In the genomic region with DNA sequence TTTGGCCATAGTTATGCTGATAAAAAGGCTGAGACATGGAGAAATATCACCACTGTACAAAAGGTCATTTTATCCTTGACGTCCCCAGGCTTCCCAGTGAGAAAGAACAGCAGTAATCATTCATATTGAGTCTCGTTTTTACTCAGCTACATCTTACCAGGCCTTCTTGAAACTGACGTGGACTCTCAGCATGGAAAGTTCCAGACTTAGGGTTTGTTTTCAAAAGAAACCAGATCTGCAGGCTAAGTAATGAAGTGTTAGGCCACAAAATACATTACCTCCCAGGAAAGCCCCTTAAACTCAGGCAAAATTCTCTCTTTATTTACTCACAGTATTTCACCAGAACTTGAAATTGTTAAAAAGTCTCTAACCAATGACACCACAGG, we compare ENCODE assay signal across 1 cellular context.
TF ChIP-seq lines count a peak whose summit lies in the region.

No MANE protein-coding gene starts in this region.

TF ChIP-seq in GM12878, 131 proteins besides CTCF, POLR2A, EP300 and RAD21 (continued from another document and continues in another):
- TF ChIP-seq, protein P1, sequence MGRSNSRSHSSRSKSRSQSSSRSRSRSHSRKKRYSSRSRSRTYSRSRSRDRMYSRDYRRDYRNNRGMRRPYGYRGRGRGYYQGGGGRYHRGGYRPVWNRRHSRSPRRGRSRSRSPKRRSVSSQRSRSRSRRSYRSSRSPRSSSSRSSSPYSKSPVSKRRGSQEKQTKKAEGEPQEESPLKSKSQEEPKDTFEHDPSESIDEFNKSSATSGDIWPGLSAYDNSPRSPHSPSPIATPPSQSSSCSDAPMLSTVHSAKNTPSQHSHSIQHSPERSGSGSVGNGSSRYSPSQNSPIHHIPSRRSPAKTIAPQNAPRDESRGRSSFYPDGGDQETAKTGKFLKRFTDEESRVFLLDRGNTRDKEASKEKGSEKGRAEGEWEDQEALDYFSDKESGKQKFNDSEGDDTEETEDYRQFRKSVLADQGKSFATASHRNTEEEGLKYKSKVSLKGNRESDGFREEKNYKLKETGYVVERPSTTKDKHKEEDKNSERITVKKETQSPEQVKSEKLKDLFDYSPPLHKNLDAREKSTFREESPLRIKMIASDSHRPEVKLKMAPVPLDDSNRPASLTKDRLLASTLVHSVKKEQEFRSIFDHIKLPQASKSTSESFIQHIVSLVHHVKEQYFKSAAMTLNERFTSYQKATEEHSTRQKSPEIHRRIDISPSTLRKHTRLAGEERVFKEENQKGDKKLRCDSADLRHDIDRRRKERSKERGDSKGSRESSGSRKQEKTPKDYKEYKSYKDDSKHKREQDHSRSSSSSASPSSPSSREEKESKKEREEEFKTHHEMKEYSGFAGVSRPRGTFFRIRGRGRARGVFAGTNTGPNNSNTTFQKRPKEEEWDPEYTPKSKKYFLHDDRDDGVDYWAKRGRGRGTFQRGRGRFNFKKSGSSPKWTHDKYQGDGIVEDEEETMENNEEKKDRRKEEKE (IDR thresholded peaks at IDR 0.05), result no peak
- TF ChIP-seq TCF12 (IDR thresholded peaks at IDR 0.05; ENCODE audit: low read depth, low read length) (peak; percentile 52; the same call in 1 of the 2 replicates), ESRRA (IDR thresholded peaks at IDR 0.05; ENCODE audit: low read length) (no peak), RUNX3 (IDR thresholded peaks at IDR 0.05; ENCODE audit: low read length) (peak; percentile 88), ETV6 (conservative IDR thresholded peaks at IDR 0.05 in 1 of 2, IDR thresholded peaks at IDR 0.05 in 1 of 2; ENCODE audit: borderline replicate concordance in 1 of 2, low read depth in 1 of 2) (peak in 1 of 2 experiments; percentile 93; a peak in 2 of 4 replicates), ZBED1 (IDR thresholded peaks at IDR 0.05; ENCODE audit: borderline replicate concordance) (peak; percentile 96), SKIL (IDR thresholded peaks at IDR 0.05; ENCODE audit: low read depth, poor library complexity, severe bottlenecking) (peak; percentile 94), IKZF1 (conservative IDR thresholded peaks at IDR 0.05) (peak; percentile 98), NR2C1 (IDR thresholded peaks at IDR 0.05) (no peak), NBN (IDR thresholded peaks at IDR 0.05) (peak; percentile 77), SREBF2 (IDR thresholded peaks at IDR 0.05; ENCODE audit: low read length) (no peak), EED (IDR thresholded peaks at IDR 0.05; ENCODE audit: low read depth) (peak; percentile 99), YY1 (IDR thresholded peaks at IDR 0.05; ENCODE audit: low read depth, low read length) (0 out of 2 replicates have a peak, but pooled peaks have one; percentile 25), MEF2A (IDR thresholded peaks at IDR 0.05; ENCODE audit: insufficient read depth, low read depth, low read length) (peak; percentile 82; the same call in 1 of the 2 replicates), POU2F2 (IDR thresholded peaks at IDR 0.05; ENCODE audit: borderline replicate concordance, low read depth, low read length) (peak; percentile 68; the same call in 1 of the 3 replicates), ZBTB40 (IDR thresholded peaks at IDR 0.05; ENCODE audit: borderline replicate concordance) (no peak), PML (IDR thresholded peaks at IDR 0.05; ENCODE audit: low read length) (peak; percentile 53; the same call in 1 of the 2 replicates), MTA3 (IDR thresholded peaks at IDR 0.05; ENCODE audit: borderline replicate concordance, low read length) (peak; percentile 90; the same call in 1 of the 2 replicates), CHD2 (IDR thresholded peaks at IDR 0.05; ENCODE audit: borderline replicate concordance, low read depth, low read length) (peak; percentile 49; the same call in 1 of the 2 replicates), TBL1XR1 (IDR thresholded peaks at IDR 0.05; ENCODE audit: low read depth, low read length) (peak; percentile 75; the same call in 1 of the 2 replicates), ZNF217 (IDR thresholded peaks at IDR 0.05) (peak; percentile 45; the same call in 1 of the 2 replicates), CBFB (IDR thresholded peaks at IDR 0.05; ENCODE audit: low read depth) (peak; percentile 49; the same call in 1 of the 2 replicates), CBX5 (IDR thresholded peaks at IDR 0.05; ENCODE audit: low read depth) (peak; percentile 42; the same call in 1 of the 2 replicates), NFIC (IDR thresholded peaks at IDR 0.05; ENCODE audit: low read depth, low read length) (peak; percentile 99), SP1 (IDR thresholded peaks at IDR 0.05; ENCODE audit: low read depth, low read length) (peak; percentile 72), EGR1 (IDR thresholded peaks at IDR 0.05; ENCODE audit: borderline replicate concordance in 1 of 2, low read depth in 2 of 2, low read length in 2 of 2) (0 out of 3 replicates have a peak, but pooled peaks of 1 of the 2 experiments have one; percentile 7), ATF2 (IDR thresholded peaks at IDR 0.05; ENCODE audit: low read length) (peak; percentile 95), RELA (IDR thresholded peaks at IDR 0.05; ENCODE audit: borderline replicate concordance, partially characterized antibody) (peak; percentile 92)
- TF ChIP-seq, protein P2, sequence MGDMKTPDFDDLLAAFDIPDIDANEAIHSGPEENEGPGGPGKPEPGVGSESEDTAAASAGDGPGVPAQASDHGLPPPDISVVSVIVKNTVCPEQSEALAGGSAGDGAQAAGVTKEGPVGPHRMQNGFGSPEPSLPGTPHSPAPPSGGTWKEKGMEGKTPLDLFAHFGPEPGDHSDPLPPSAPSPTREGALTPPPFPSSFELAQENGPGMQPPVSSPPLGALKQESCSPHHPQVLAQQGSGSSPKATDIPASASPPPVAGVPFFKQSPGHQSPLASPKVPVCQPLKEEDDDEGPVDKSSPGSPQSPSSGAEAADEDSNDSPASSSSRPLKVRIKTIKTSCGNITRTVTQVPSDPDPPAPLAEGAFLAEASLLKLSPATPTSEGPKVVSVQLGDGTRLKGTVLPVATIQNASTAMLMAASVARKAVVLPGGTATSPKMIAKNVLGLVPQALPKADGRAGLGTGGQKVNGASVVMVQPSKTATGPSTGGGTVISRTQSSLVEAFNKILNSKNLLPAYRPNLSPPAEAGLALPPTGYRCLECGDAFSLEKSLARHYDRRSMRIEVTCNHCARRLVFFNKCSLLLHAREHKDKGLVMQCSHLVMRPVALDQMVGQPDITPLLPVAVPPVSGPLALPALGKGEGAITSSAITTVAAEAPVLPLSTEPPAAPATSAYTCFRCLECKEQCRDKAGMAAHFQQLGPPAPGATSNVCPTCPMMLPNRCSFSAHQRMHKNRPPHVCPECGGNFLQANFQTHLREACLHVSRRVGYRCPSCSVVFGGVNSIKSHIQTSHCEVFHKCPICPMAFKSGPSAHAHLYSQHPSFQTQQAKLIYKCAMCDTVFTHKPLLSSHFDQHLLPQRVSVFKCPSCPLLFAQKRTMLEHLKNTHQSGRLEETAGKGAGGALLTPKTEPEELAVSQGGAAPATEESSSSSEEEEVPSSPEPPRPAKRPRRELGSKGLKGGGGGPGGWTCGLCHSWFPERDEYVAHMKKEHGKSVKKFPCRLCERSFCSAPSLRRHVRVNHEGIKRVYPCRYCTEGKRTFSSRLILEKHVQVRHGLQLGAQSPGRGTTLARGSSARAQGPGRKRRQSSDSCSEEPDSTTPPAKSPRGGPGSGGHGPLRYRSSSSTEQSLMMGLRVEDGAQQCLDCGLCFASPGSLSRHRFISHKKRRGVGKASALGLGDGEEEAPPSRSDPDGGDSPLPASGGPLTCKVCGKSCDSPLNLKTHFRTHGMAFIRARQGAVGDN (IDR thresholded peaks at IDR 0.05), result peak; percentile 80
- TF ChIP-seq, protein P3, sequence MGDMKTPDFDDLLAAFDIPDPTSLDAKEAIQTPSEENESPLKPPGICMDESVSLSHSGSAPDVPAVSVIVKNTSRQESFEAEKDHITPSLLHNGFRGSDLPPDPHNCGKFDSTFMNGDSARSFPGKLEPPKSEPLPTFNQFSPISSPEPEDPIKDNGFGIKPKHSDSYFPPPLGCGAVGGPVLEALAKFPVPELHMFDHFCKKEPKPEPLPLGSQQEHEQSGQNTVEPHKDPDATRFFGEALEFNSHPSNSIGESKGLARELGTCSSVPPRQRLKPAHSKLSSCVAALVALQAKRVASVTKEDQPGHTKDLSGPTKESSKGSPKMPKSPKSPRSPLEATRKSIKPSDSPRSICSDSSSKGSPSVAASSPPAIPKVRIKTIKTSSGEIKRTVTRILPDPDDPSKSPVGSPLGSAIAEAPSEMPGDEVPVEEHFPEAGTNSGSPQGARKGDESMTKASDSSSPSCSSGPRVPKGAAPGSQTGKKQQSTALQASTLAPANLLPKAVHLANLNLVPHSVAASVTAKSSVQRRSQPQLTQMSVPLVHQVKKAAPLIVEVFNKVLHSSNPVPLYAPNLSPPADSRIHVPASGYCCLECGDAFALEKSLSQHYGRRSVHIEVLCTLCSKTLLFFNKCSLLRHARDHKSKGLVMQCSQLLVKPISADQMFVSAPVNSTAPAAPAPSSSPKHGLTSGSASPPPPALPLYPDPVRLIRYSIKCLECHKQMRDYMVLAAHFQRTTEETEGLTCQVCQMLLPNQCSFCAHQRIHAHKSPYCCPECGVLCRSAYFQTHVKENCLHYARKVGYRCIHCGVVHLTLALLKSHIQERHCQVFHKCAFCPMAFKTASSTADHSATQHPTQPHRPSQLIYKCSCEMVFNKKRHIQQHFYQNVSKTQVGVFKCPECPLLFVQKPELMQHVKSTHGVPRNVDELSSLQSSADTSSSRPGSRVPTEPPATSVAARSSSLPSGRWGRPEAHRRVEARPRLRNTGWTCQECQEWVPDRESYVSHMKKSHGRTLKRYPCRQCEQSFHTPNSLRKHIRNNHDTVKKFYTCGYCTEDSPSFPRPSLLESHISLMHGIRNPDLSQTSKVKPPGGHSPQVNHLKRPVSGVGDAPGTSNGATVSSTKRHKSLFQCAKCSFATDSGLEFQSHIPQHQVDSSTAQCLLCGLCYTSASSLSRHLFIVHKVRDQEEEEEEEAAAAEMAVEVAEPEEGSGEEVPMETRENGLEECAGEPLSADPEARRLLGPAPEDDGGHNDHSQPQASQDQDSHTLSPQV (IDR thresholded peaks at IDR 0.05), result peak; percentile 33; the same call in 1 of the 2 replicates
- TF ChIP-seq, protein P4, sequence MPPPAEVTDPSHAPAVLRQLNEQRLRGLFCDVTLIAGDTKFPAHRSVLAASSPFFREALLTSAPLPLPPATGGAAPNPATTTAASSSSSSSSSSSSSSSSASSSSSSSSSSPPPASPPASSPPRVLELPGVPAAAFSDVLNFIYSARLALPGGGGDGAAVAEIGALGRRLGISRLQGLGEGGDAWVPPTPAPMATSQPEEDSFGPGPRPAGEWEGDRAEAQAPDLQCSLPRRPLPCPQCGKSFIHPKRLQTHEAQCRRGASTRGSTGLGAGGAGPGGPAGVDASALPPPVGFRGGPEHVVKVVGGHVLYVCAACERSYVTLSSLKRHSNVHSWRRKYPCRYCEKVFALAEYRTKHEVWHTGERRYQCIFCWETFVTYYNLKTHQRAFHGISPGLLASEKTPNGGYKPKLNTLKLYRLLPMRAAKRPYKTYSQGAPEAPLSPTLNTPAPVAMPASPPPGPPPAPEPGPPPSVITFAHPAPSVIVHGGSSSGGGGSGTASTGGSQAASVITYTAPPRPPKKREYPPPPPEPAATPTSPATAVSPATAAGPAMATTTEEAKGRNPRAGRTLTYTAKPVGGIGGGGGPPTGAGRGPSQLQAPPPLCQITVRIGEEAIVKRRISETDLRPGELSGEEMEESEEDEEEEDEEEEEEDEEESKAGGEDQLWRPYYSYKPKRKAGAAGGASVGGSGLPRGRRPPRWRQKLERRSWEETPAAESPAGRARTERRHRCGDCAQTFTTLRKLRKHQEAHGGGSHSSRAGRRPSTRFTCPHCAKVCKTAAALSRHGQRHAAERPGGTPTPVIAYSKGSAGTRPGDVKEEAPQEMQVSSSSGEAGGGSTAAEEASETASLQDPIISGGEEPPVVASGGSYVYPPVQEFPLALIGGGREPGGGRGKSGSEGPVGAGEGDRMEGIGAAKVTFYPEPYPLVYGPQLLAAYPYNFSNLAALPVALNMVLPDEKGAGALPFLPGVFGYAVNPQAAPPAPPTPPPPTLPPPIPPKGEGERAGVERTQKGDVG (CRISPR knock-in tag; IDR thresholded peaks at IDR 0.05), result no peak
